ENCODE assay signal across 8 cellular contexts in the genomic region with DNA sequence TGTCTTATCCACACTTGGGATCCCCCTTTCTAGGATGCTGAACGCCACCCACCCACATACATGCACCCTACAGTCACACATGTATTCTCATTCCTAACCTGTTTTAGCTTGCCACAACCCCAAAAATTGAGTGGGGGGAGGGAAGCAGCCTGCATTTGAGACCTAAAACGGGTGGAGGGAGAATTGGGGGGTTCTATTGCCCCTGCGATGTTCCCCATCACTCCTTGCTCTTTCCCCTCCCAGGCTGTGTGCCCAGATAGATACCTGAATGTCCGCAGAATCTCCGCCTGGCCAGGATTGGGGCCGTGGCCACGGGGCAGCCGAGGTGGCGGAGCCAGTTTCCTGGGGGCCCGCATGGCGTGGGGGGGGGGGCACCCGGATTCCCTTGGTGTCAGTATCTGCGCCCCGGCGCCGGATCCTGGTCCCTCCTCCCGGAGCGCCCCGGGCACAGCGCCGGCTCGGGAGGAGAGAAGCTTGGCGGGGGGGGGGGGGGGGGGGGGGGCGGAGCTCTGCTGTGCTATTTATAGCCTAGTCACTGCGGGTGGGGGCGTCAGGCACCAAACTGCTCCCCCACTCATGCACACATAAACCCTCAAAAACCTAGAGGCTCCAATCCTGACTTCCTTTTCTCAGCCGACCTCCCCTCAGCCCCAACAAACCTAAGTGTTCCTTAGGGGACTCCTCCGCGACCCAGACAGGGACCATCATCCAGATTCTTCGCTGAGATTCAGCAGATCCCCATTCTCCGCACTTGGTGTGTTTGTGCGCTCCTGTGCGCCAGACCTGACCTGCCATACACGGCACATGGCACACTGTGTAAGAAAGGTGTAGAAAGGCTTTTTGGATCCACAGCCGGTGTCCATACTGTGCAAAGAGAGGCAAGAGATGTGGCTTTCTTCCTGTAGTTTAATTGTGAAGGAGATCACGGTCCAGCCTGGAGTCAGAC. TPM values are rescaled to one million over a fixed set of nuclear protein-coding genes. Genes with fewer than 3 reads are reported as not detected.
DNase-seq lines count a peak whose midpoint lies in the region; ATAC-seq and TF ChIP-seq lines count a peak whose summit lies in the region.

No MANE protein-coding gene starts in this region.

- intact Hi-C loops in colonic mucosa (cut with DNase I) = no loop called here
- intact Hi-C loops in stomach (cut with DNase I; ENCODE audit: low total_unique reads) = no loop called here

- peaks cover 5% of the 10 kb centered on the region for H3K36me3 Mint-ChIP-seq in T-helper 2 cell treated with Interferon-gamma antibody and Interleukin-4, amounts not matched to agents 5 μg/mL and 100 μg/mL, for 36 hours (ENCODE audit: low read depth)

- no peak for TF ChIP-seq EP300 in stomach (IDR thresholded peaks at IDR 0.05)

- no peaks in the 10 kb centered on the region for H3K27me3 Mint-ChIP-seq in T-helper 2 cell treated with Interferon-gamma antibody and Interleukin-4, amounts not matched to agents 5 μg/mL and 100 μg/mL, for 36 hours (ENCODE audit: low read depth)

- H3K4me3 ChIP-seq in colonic mucosa (peak overlapping the region; percentile 34), mesenchymal stem cell (ENCODE audit: insufficient read depth in 1 of 2, low read depth in 1 of 2, low read length in 2 of 2) (peak overlapping the region; percentile 73 to 92), stomach (peak overlapping the region; percentile 52 to 65 (median 59))

- no peak overlapping the region for H2BK5ac ChIP-seq in mesenchymal stem cell (ENCODE audit: low read depth, low read length, poor library complexity, severe bottlenecking)

- H3K4me1 Mint-ChIP-seq in T-helper 2 cell treated with Interferon-gamma antibody and Interleukin-4, amounts not matched to agents 5 μg/mL and 100 μg/mL, for 36 hours (ENCODE audit: low read depth) = peaks cover 52% of the 10 kb centered on the region

- H3K36me3 ChIP-seq in colonic mucosa (no peaks in the 10 kb centered on the region), mesenchymal stem cell (ENCODE audit: control insufficient read depth in 1 of 2, insufficient read depth in 2 of 2, low read depth in 1 of 2, low read length in 2 of 2) (peaks cover 0 to 3% of the 10 kb centered on the region in 2 experiments), stomach (peaks cover 0 to 4% (median 2%) of the 10 kb centered on the region in 4 donors)

- H3K27ac ChIP-seq in colonic mucosa (no peak overlapping the region), mesenchymal stem cell (ENCODE audit: low read length, poor library complexity, severe bottlenecking) (peak overlapping the region; percentile 53), stomach (peak overlapping the region; percentile 3 to 99 (median 91))

- H4K8ac ChIP-seq in mesenchymal stem cell (ENCODE audit: low read length) = peak overlapping the region; percentile 4

- DNase-seq in NCI-H82 (lab: John Stamatoyannopoulos, UW) (peak; percentile 58), NCI-H82 treated with DMSO at 0.1 percent for 48 hours (lab: John Stamatoyannopoulos, UW; ENCODE audit: unreplicated experiment) (no peak), colonic mucosa (no peak), mesenchymal stem cell (peak; percentile 43), stomach (no peak)
- peak; percentile 19 for DNase-seq in T-helper 2 cell treated with Interferon-gamma antibody and Interleukin-4, amounts not matched to agents 5 μg/mL and 100 μg/mL, for 36 hours (ENCODE audit: low spot score)
- no peak for DNase-seq in NK-92 treated with Interleukin-12 subunit alpha and Interleukin-12 subunit beta, amount 100 ng/mL, for 24 hours (lab: John Stamatoyannopoulos, UW)

- peak overlapping the region; percentile 78 for H3K27ac Mint-ChIP-seq in T-helper 2 cell treated with Interferon-gamma antibody and Interleukin-4, amounts not matched to agents 5 μg/mL and 100 μg/mL, for 36 hours

- ATAC-seq in HG02763 (IDR thresholded peaks at IDR 0.05; ENCODE audit: unreplicated experiment) = no peak

- WGBS in mesenchymal stem cell = 13% methylated on average over 13 of the region's 36 CpGs
- 3 to 8% (median 5%) methylated on average over 21 to 29 of the region's 36 CpGs for WGBS in stomach, 5 donors

- H3K4me3 Mint-ChIP-seq in T-helper 2 cell treated with Interferon-gamma antibody and Interleukin-4, amounts not matched to agents 5 μg/mL and 100 μg/mL, for 36 hours = peak overlapping the region; percentile 97

- H2AFZ ChIP-seq in mesenchymal stem cell (ENCODE audit: low read depth, low read length) = peak overlapping the region; percentile 55

- TF ChIP-seq CTCF in colonic mucosa (IDR thresholded peaks at IDR 0.05) (no peak), stomach (IDR thresholded peaks at IDR 0.05) (no peak)

- H3K9me3 Mint-ChIP-seq in T-helper 2 cell treated with Interferon-gamma antibody and Interleukin-4, amounts not matched to agents 5 μg/mL and 100 μg/mL, for 36 hours = peaks cover 1% of the 10 kb centered on the region

- H3K14ac ChIP-seq in mesenchymal stem cell (ENCODE audit: low read length in 2 of 2) = peak overlapping the region in 1 of 2 experiments; percentile 61

- H3K27me3 ChIP-seq in colonic mucosa = peaks cover 25% of the 10 kb centered on the region
- H3K27me3 ChIP-seq in mesenchymal stem cell (ENCODE audit: control insufficient read depth in 1 of 2, insufficient read depth in 1 of 2, low read length in 2 of 2) = no peaks in the 10 kb centered on the region
- H3K27me3 ChIP-seq in stomach = peaks cover 0 to 14% (median 8%) of the 10 kb centered on the region in 3 donors

- H3K18ac ChIP-seq in mesenchymal stem cell (ENCODE audit: low read depth in 1 of 2, low read length in 2 of 2) = peak overlapping the region; percentile 42 to 83

- no peak for TF ChIP-seq POLR2A in stomach (IDR thresholded peaks at IDR 0.05)

- peak overlapping the region; percentile 41 for H4K91ac ChIP-seq in mesenchymal stem cell (ENCODE audit: low read length)

- H3K79me1 ChIP-seq in mesenchymal stem cell (replicated peaks; ENCODE audit: low read length, poor library complexity, severe bottlenecking) = peaks cover 14% of the 10 kb centered on the region

- peak overlapping the region in 1 of 2 experiments; percentile 70 for H3K4ac ChIP-seq in mesenchymal stem cell (ENCODE audit: low read depth in 1 of 2, low read length in 2 of 2)

- H3K4me2 ChIP-seq in mesenchymal stem cell (ENCODE audit: low read length, poor library complexity, severe bottlenecking) = peak overlapping the region; percentile 97

- peak overlapping the region; percentile 61 to 70 for H3K9ac ChIP-seq in colonic mucosa (ENCODE audit: low read depth in 2 of 2, low read length in 2 of 2)
- peak overlapping the region; percentile 87 for H3K9ac ChIP-seq in mesenchymal stem cell (ENCODE audit: low read length)

- no peak overlapping the region for H2BK120ac ChIP-seq in mesenchymal stem cell (ENCODE audit: low read depth, low read length)

- H3K9me3 ChIP-seq in colonic mucosa = no peaks in the 10 kb centered on the region
- H3K9me3 ChIP-seq in mesenchymal stem cell (ENCODE audit: control insufficient read depth, low read length) = peaks cover 4% of the 10 kb centered on the region
- H3K9me3 ChIP-seq in stomach = peaks cover 0 to 3% (median 0%) of the 10 kb centered on the region in 4 donors

- H2BK12ac ChIP-seq in mesenchymal stem cell (ENCODE audit: low read length in 2 of 2) = peak overlapping the region; percentile 29 to 94

- H3K23ac ChIP-seq in mesenchymal stem cell (ENCODE audit: low read length in 2 of 2) = peak overlapping the region in 1 of 2 experiments; percentile 10

- peak overlapping the region; percentile 62 for H2BK15ac ChIP-seq in mesenchymal stem cell (ENCODE audit: low read depth, poor library complexity, severe bottlenecking)

- H3K4me1 ChIP-seq in colonic mucosa (peaks cover 6% of the 10 kb centered on the region), mesenchymal stem cell (ENCODE audit: control insufficient read depth, insufficient read depth, low read depth, low read length) (peaks cover 26% of the 10 kb centered on the region), stomach (peaks cover 23 to 74% (median 63%) of the 10 kb centered on the region in 4 donors)

- peak overlapping the region; percentile 58 for H2AK5ac ChIP-seq in mesenchymal stem cell (ENCODE audit: low read length, severe bottlenecking)

RNA-seq across cellular contexts. Expression of a gene that starts 1.9 kb away (rescaled TPM):
- total RNA-seq in colonic mucosa (under 1 TPM; 0.21 to 0.44 TPM), stomach (1 to 10 TPM in 1 of 5 donors, under 1 TPM in 2, not detected in 2; 0.73 to 2.6 (median 0.87) TPM)
- polyA plus RNA-seq in mesenchymal stem cell (2013, experiment 1 of 2) = 4.4 TPM
- 4.4 TPM for polyA plus RNA-seq in mesenchymal stem cell (2013, experiment 2 of 2)
- polyA plus RNA-seq in stomach = under 1 TPM in 2 of 3 donors, not detected in 1; 0.19 to 0.45 TPM

RNA-seq across cellular contexts. Expression of a gene that starts 2.1 kb away (rescaled TPM):
- 10 to 100 TPM; 12.6 to 16.1 TPM for total RNA-seq in colonic mucosa
- 31.1 TPM for polyA plus RNA-seq in mesenchymal stem cell (2013, experiment 1 of 2)
- polyA plus RNA-seq in mesenchymal stem cell (2013, experiment 2 of 2) = 32.3 TPM
- total RNA-seq in stomach = 100 to 1,000 TPM in 1 of 5 donors, 10 to 100 TPM in 3, 1 to 10 TPM in 1; 5.8 to 165 (median 18.9) TPM
- polyA plus RNA-seq in stomach = 10 to 100 TPM; 31.4 to 53.2 (median 43.9) TPM

RNA-seq across cellular contexts. Expression of a gene that starts 4.6 kb away (rescaled TPM):
- total RNA-seq in colonic mucosa = 1 to 10 TPM; 4.7 to 8.6 TPM
- 30.0 TPM for polyA plus RNA-seq in mesenchymal stem cell (2013, experiment 1 of 2)
- polyA plus RNA-seq in mesenchymal stem cell (2013, experiment 2 of 2) = 29.8 TPM
- total RNA-seq in stomach = 10 to 100 TPM in 3 of 5 donors, 1 to 10 TPM in 2; 5.8 to 28.4 (median 14.0) TPM
- 1 to 10 TPM; 7.2 to 8.2 (median 7.4) TPM for polyA plus RNA-seq in stomach

RNA-seq across cellular contexts. Expression of a gene that starts 33.9 kb away (rescaled TPM):
- total RNA-seq in colonic mucosa (100 to 1,000 TPM; 302 to 496 TPM), stomach (1,000 to 10,000 TPM in 3 of 5 donors, 100 to 1,000 TPM in 2; 204 to 3,386 (median 1,054) TPM)
- 161 TPM for polyA plus RNA-seq in mesenchymal stem cell (2013, experiment 1 of 2)
- 167 TPM for polyA plus RNA-seq in mesenchymal stem cell (2013, experiment 2 of 2)
- 100 to 1,000 TPM; 217 to 613 (median 334) TPM for polyA plus RNA-seq in stomach

RNA-seq across cellular contexts. Expression of a gene that starts 35.1 kb away (rescaled TPM):
- 100 to 1,000 TPM; 108 to 148 TPM for total RNA-seq in colonic mucosa
- 135 TPM for polyA plus RNA-seq in mesenchymal stem cell (2013, experiment 1 of 2)
- 142 TPM for polyA plus RNA-seq in mesenchymal stem cell (2013, experiment 2 of 2)
- 10 to 100 TPM in 4 of 5 donors, 1 to 10 TPM in 1; 9.3 to 81.3 (median 44.6) TPM for total RNA-seq in stomach
- polyA plus RNA-seq in stomach = 100 to 1,000 TPM in 2 of 3 donors, 10 to 100 TPM in 1; 79.3 to 113 (median 101) TPM

Comparison
In these comparisons a context has a peak if more than half of its experiments do, and no peak if none do; other contexts are left out.
1. DNase-seq: peak in NCI-H82 (single experiment), T-helper 2 cell treated with Interferon-gamma antibody and Interleukin-4, amounts not matched to agents 5 μg/mL and 100 μg/mL, for 36 hours (single experiment) and mesenchymal stem cell (single experiment); none in NCI-H82 treated with DMSO at 0.1 percent for 48 hours (single experiment), colonic mucosa (single experiment), stomach (single experiment) and NK-92 treated with Interleukin-12 subunit alpha and Interleukin-12 subunit beta, amount 100 ng/mL, for 24 hours (single experiment).
2. Peak in every context shown above with its lines, with median percentiles within 50 percentile points of each other: H3K4me3 ChIP-seq.